1 cellular context compared by ENCODE assay signal in the genomic region with DNA sequence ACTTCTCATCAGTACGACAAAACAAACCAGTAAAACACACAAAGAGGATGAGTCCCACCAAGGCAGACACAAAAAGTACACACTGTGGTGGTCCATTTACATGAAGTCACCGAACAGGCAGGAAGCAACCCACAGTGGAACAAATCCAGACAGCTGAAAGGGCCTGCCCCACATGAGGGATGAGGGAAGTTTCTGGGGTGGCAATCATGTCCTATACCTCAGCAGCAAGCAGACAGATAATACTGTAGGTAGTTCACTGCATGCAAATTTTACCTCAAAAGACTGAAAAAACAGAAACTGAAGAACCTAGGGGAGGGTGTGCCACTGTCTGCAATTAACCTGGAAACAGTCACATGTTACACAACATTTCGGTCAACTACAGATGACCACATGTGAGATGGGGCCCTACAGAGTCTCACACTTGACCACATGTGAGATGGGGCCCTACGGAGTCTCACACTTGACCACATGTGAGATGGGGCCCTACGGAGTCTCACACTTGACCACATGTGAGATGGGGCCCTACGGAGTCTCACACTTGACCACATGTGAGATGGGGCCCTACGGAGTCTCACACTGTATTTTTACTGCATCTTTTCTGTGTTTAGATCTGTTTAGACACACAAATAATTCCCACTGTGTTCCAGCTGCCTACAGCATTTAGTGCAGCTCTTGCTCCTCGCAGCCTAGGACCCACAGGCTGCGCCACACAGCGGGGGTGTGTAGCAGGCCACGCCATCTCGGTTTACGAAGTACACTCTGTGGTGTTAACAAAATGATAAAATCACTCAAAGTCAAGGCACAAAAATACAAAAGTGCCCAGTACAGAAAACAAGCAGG.
TF ChIP-seq lines count a peak whose summit lies in the region.

No MANE protein-coding gene starts in this region.

TF ChIP-seq in HepG2, 621 proteins besides CTCF, POLR2A, EP300 and RAD21:
- TF ChIP-seq ZNF775 (CRISPR knock-in tag; IDR thresholded peaks at IDR 0.05; ENCODE audit: borderline replicate concordance), result no peak
- no peak for TF ChIP-seq SMARCE1 (IDR thresholded peaks at IDR 0.05; ENCODE audit: borderline replicate concordance)
- no peak for TF ChIP-seq ZNF710 (CRISPR knock-in tag; IDR thresholded peaks at IDR 0.05; ENCODE audit: borderline replicate concordance)
- TF ChIP-seq CEBPB (IDR thresholded peaks at IDR 0.05; ENCODE audit: borderline replicate concordance, low read depth, low read length), result 0 out of 2 replicates have a peak, but pooled peaks have one; percentile 3
- TF ChIP-seq ATF7-NPFF (CRISPR knock-in tag; IDR thresholded peaks at IDR 0.05; ENCODE audit: low read depth), result no peak
- TF ChIP-seq GTF2F1 (IDR thresholded peaks at IDR 0.05; ENCODE audit: low read length), result no peak
TF ChIP-seq in HepG2: peak in this region for 1.
